ENCODE assay signal across 8 cellular contexts in the genomic region with DNA sequence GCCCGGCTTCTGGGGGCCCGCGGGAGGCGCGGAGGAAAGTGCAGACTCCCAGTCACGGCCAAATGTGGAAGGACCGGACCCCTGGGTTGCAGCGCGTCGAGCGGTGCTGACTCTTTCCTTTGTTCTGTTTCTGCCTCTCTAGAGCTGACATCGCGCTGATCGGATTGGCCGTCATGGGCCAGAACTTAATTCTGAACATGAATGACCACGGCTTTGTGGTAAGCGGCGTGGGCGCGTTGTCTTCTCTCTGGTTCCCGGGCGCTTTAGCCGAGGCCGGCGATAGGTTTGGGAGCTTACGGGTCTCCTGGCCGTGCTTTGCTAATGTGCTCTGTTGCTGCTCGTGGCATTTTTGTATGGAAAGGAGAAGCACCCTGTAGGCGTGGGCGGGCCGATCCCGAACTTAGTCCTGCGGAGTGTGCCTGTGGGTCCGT. TPM values are rescaled to one million over a fixed set of nuclear protein-coding genes. Genes with fewer than 3 reads are reported as not detected.
DNase-seq lines count a peak whose midpoint lies in the region; ATAC-seq and TF ChIP-seq lines count a peak whose summit lies in the region.

No MANE protein-coding gene starts in this region.

- H3K9me3 Mint-ChIP-seq in CD4-positive, alpha-beta T cell: no peaks in the 10 kb centered on the region
- no peaks in the 10 kb centered on the region for H3K9me3 Mint-ChIP-seq in activated T-helper 17 cell treated with anti-CD3 and anti-CD28 coated beads, Interleukin-2, amount 50 U/mL, for 72 hours

- POLR2A ChIA-PET in CD4-positive, alpha-beta T cell (lab: Charles Lee): interaction anchor here (0.6 to 1.5 kb wide), 7 partner anchors 10 to 746 kb away, joined by 3 to 7 read pairs (median 5); partner anchors contain the start of genes KIF1B and PEX14
- POLR2A ChIA-PET in HCT116 (lab: Charles Lee): interaction anchor here (2.1 kb wide), 1 partner anchor 12 kb away, joined by 11 read pairs; no protein-coding TSS in a partner anchor

- H3K9me3 ChIP-seq in CD4-positive, alpha-beta T cell (ENCODE audit: control insufficient read depth, low read length): no peaks in the 10 kb centered on the region
- no peaks in the 10 kb centered on the region for H3K9me3 ChIP-seq in HCT116 (ENCODE audit: control insufficient read depth in 1 of 2, insufficient read depth in 1 of 2, low read depth in 1 of 2, low read length in 2 of 2)
- H3K9me3 ChIP-seq in osteoblast (ENCODE audit: low read depth, low read length): no peaks in the 10 kb centered on the region

- peak overlapping the region; percentile 81 for H3K9ac ChIP-seq in HCT116 (ENCODE audit: low read length)

- peak overlapping the region; percentile 96 for H3K4me2 ChIP-seq in HCT116 (ENCODE audit: low read length)
- H3K4me2 ChIP-seq in osteoblast (ENCODE audit: insufficient read depth, low read length): peak overlapping the region; percentile 95

- peaks cover 38% of the 10 kb centered on the region for H3K36me3 Mint-ChIP-seq in CD4-positive, alpha-beta T cell (ENCODE audit: low read depth)
- peaks cover 38% of the 10 kb centered on the region for H3K36me3 Mint-ChIP-seq in activated T-helper 17 cell treated with anti-CD3 and anti-CD28 coated beads, Interleukin-2, amount 50 U/mL, for 72 hours (ENCODE audit: low read depth)

- peak overlapping the region; percentile 53 to 82 for H3K4me3 ChIP-seq in HCT116 (replicated peaks in 1 of 2; ENCODE audit: low read depth in 1 of 2, low read length in 2 of 2)
- peak overlapping the region; percentile 98 for H3K4me3 ChIP-seq in osteoblast (ENCODE audit: insufficient read depth, low read length)

- no peak for TF ChIP-seq CTCF in CD4-positive, alpha-beta T cell (IDR thresholded peaks at IDR 0.05)
- TF ChIP-seq CTCF in HCT116 (IDR thresholded peaks at IDR 0.05 in 2 of 3, conservative IDR thresholded peaks at IDR 0.05 in 1 of 3; ENCODE audit: borderline replicate concordance in 1 of 3, insufficient read depth in 1 of 3, low read depth in 2 of 3, low read length in 2 of 3): no peak
- TF ChIP-seq CTCF in osteoblast (IDR thresholded peaks at IDR 0.05; ENCODE audit: extremely low read depth, low read depth, low read length): no peak

- no peak overlapping the region for H2AFZ ChIP-seq in HCT116 (ENCODE audit: low read depth, low read length, poor library complexity, severe bottlenecking)
- H2AFZ ChIP-seq in osteoblast (ENCODE audit: low read length): peak overlapping the region; percentile 64

- peak overlapping the region; percentile 93 for H3K4me3 Mint-ChIP-seq in CD4-positive, alpha-beta T cell
- peak overlapping the region; percentile 88 for H3K4me3 Mint-ChIP-seq in activated T-helper 17 cell treated with anti-CD3 and anti-CD28 coated beads, Interleukin-2, amount 50 U/mL, for 72 hours

- no peaks in the 10 kb centered on the region for H3K27me3 ChIP-seq in CD4-positive, alpha-beta T cell (ENCODE audit: control insufficient read depth, insufficient read depth, low read length)
- no peaks in the 10 kb centered on the region for H3K27me3 ChIP-seq in HCT116 (ENCODE audit: insufficient read depth, low read length)
- H3K27me3 ChIP-seq in osteoblast (ENCODE audit: insufficient read depth, low read length): no peaks in the 10 kb centered on the region

- DNase-seq in CD4-positive, alpha-beta T cell: no peak
- DNase-seq in HCT116 (ENCODE audit: low read depth, low spot score) (no peak), globus pallidus (ENCODE audit: low spot score) (peak; percentile 30), osteoblast (ENCODE audit: insufficient read length, low spot score, missing footprints) (peak; percentile 90), cortex of kidney (lab: John Stamatoyannopoulos, UW) (no peak), OCI-M1 (lab: John Stamatoyannopoulos, UW) (no peak)

- H3K27me3 Mint-ChIP-seq in CD4-positive, alpha-beta T cell: no peaks in the 10 kb centered on the region
- H3K27me3 Mint-ChIP-seq in activated T-helper 17 cell treated with anti-CD3 and anti-CD28 coated beads, Interleukin-2, amount 50 U/mL, for 72 hours: no peaks in the 10 kb centered on the region

- RAD21 ChIA-PET in HCT116 (lab: Charles Lee; ENCODE audit: low non-redundant PET in 1 of 2, low total read pairs in 2 of 2, uncharacterized antibody in 2 of 2, unreplicated experiment in 2 of 2): no interaction called here

- H3K4me1 Mint-ChIP-seq in CD4-positive, alpha-beta T cell (ENCODE audit: low read depth): peaks cover 20% of the 10 kb centered on the region
- peaks cover 10% of the 10 kb centered on the region for H3K4me1 Mint-ChIP-seq in activated T-helper 17 cell treated with anti-CD3 and anti-CD28 coated beads, Interleukin-2, amount 50 U/mL, for 72 hours

- no peak for ATAC-seq in CD4-positive, alpha-beta T cell (ENCODE audit: poor library complexity)
- ATAC-seq in HCT116 (no peak), GM21529 (IDR thresholded peaks at IDR 0.05; ENCODE audit: unreplicated experiment) (no peak)
- no peak for ATAC-seq in activated T-helper 17 cell treated with anti-CD3 and anti-CD28 coated beads, Interleukin-2, amount 50 U/mL, for 72 hours (replicated peaks)

- CTCF ChIA-PET in CD4-positive, alpha-beta T cell (lab: Charles Lee): interaction anchor here (1.3 to 3.6 kb wide), 3 partner anchors 31 to 189 kb away, joined by 3 to 19 read pairs (median 11); partner anchors contain the start of genes CENPS and KIF1B
- CTCF ChIA-PET in HCT116 (lab: Charles Lee): interaction anchor here (1.0 to 1.2 kb wide), 2 partner anchors 12 to 31 kb away, joined by 3 to 8 read pairs; partner anchors contain the start of gene CENPS

- H3K4me1 ChIP-seq in HCT116 (ENCODE audit: control insufficient read depth in 1 of 2, insufficient read depth in 2 of 2, low read length in 2 of 2): peaks cover 6 to 23% of the 10 kb centered on the region in 2 experiments; a peak in 3 of 4 replicates
- H3K4me1 ChIP-seq in osteoblast (ENCODE audit: insufficient read depth, low read length): peaks cover 29% of the 10 kb centered on the region

- H3K27ac ChIP-seq in CD4-positive, alpha-beta T cell (ENCODE audit: low read depth, low read length): no peak overlapping the region
- H3K27ac ChIP-seq in HCT116 (ENCODE audit: low read depth, low read length) (peak overlapping the region; percentile 94), osteoblast (ENCODE audit: low read depth, low read length) (peak overlapping the region; percentile 76)

- TF ChIP-seq RAD21 in HCT116 (IDR thresholded peaks at IDR 0.05; ENCODE audit: low read depth): no peak

- peaks cover 16 to 17% of the 10 kb centered on the region in 2 experiments; a peak in 2 of 4 replicates for H3K36me3 ChIP-seq in HCT116 (ENCODE audit: control insufficient read depth in 1 of 2, insufficient read depth in 2 of 2, low read length in 2 of 2)
- H3K36me3 ChIP-seq in osteoblast (ENCODE audit: insufficient read depth, low read length): peaks cover 13% of the 10 kb centered on the region

- no TSS peak for BruUV-seq in HCT116 (replicated peaks; lab: Mats Ljungman, UMichigan)

- peak overlapping the region; percentile 24 for H3K27ac Mint-ChIP-seq in CD4-positive, alpha-beta T cell
- peak overlapping the region; percentile 26 for H3K27ac Mint-ChIP-seq in activated T-helper 17 cell treated with anti-CD3 and anti-CD28 coated beads, Interleukin-2, amount 50 U/mL, for 72 hours

- no peaks in the 10 kb centered on the region for H3K9me2 ChIP-seq in HCT116 (ENCODE audit: insufficient read depth)

- no peak for TF ChIP-seq POLR2A in HCT116 (IDR thresholded peaks at IDR 0.05; ENCODE audit: borderline replicate concordance, extremely low read depth, insufficient read depth, insufficient read length)

- intact Hi-C loops in CD4-positive, alpha-beta T cell (cut with DNase I, micrococcal nuclease): loop anchor here (1.0 to 10.0 kb wide), 4 partner anchors 31 to 367 kb away; partner anchors contain the start of genes DFFA (in 2 of the 2), CENPS (in 1 of the 2), PEX14 (in 1 of the 2) and UBE4B (in 1 of the 2)
- intact Hi-C loops in HCT116 (cut with micrococcal nuclease): no loop called here

- H4K20me1 ChIP-seq in HCT116 (ENCODE audit: insufficient read depth): no peaks in the 10 kb centered on the region
- H4K20me1 ChIP-seq in osteoblast (ENCODE audit: insufficient read depth, low read length): peaks cover 7% of the 10 kb centered on the region

- peaks cover 27% of the 10 kb centered on the region for H3K79me2 ChIP-seq in HCT116 (ENCODE audit: insufficient read depth, low read length)
- peaks cover 28% of the 10 kb centered on the region for H3K79me2 ChIP-seq in osteoblast (ENCODE audit: insufficient read depth, low read length)

TF ChIP-seq in HCT116, 20 proteins besides CTCF, POLR2A, EP300 and RAD21:
- TF ChIP-seq CBX3 (IDR thresholded peaks at IDR 0.05; ENCODE audit: low read depth): no peak
- TF ChIP-seq EGR1 (IDR thresholded peaks at IDR 0.05; ENCODE audit: low read depth): peak; percentile 69
- no peak for TF ChIP-seq SRF (IDR thresholded peaks at IDR 0.05; ENCODE audit: low read depth)
- TF ChIP-seq, protein P1, sequence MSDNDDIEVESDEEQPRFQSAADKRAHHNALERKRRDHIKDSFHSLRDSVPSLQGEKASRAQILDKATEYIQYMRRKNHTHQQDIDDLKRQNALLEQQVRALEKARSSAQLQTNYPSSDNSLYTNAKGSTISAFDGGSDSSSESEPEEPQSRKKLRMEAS (IDR thresholded peaks at IDR 0.05): peak; percentile 11; the same call in 1 of the 2 replicates
- no peak for TF ChIP-seq SIN3A (IDR thresholded peaks at IDR 0.05; ENCODE audit: low read depth)

RNA-seq across cellular contexts. Expression of gene PGD, which starts 0.6 kb away (rescaled TPM):
- total RNA-seq in CD4-positive, alpha-beta T cell: 10 to 100 TPM; 16.7 to 17.4 TPM
- total RNA-seq in HCT116 (2021; ENCODE audit: unreplicated experiment) (144 TPM), osteoblast (136 and 142 TPM in 2 replicates)
- polyA plus RNA-seq in HCT116 (2012): 135 and 165 TPM in 2 replicates
- 10 to 100 TPM; 24.8 to 86.0 TPM for total RNA-seq in activated T-helper 17 cell treated with anti-CD3 and anti-CD28 coated beads, Interleukin-2, amount 50 U/mL, for 72 hours

RNA-seq across cellular contexts. Expression of gene CENPS, which starts 30.7 kb away (rescaled TPM):
- 1 to 10 TPM; 3.7 to 4.0 TPM for total RNA-seq in CD4-positive, alpha-beta T cell
- total RNA-seq in HCT116 (2021; ENCODE audit: unreplicated experiment) (21.9 TPM), osteoblast (13.6 and 17.4 TPM in 2 replicates)
- polyA plus RNA-seq in HCT116 (2012): 10.0 and 10.5 TPM in 2 replicates
- total RNA-seq in activated T-helper 17 cell treated with anti-CD3 and anti-CD28 coated beads, Interleukin-2, amount 50 U/mL, for 72 hours: 10 to 100 TPM in 1 of 2 donors, 1 to 10 TPM in 1; 7.2 to 13.7 TPM

RNA-seq across cellular contexts. Expression of gene CORT, which starts 50.3 kb away (rescaled TPM):
- under 1 TPM in 1 of 2 experiments, not detected in 1; 0.25 TPM for total RNA-seq in CD4-positive, alpha-beta T cell
- total RNA-seq in HCT116 (2021; ENCODE audit: unreplicated experiment) (0.84 TPM), osteoblast (0.29 and 0.36 TPM in 2 replicates)
- polyA plus RNA-seq in HCT116 (2012): 0.20 and 0.29 TPM in 2 replicates
- under 1 TPM in 1 of 2 donors, not detected in 1; 0.24 TPM for total RNA-seq in activated T-helper 17 cell treated with anti-CD3 and anti-CD28 coated beads, Interleukin-2, amount 50 U/mL, for 72 hours

Comparison
In these comparisons a context has a peak if more than half of its experiments do, and no peak if none do; other contexts are left out.
1. DNase-seq: peak in globus pallidus (single experiment) and osteoblast (single experiment); none in CD4-positive, alpha-beta T cell (0 of 10), HCT116 (single experiment), cortex of kidney (single experiment) and OCI-M1 (single experiment).